ENCODE assay signal across 25 cellular contexts in genomic region chr6:63816401-63816975, GRCh38.
"Had no signal": no experiment of that assay in that cellular context is flagged by ENCODE, and none has a peak within 500 bp of the region (broad histone marks: within the 10 kb centered on the region; RNA-seq: fewer than 3 reads in every experiment).

No MANE protein-coding gene starts in this region.

- H3K4me3 ChIP-seq: esophagus squamous epithelium, heart right ventricle, right lobe of liver, skin epidermis, vagina had no signal

- H3K36me3 Mint-ChIP-seq: activated naive CD8-positive, alpha-beta T cell; natural killer cell; stimulated activated effector memory CD8-positive, alpha-beta T cell treated with anti-CD3 and anti-CD28 coated beads, Interleukin-12 subunit alpha, Interleukin-12 subunit beta, amount 100 ng/mL, for 72 hours; type B pancreatic cell had no signal

- H3K4me1 ChIP-seq: esophagus squamous epithelium, right lobe of liver, vagina had no signal

- H3K9me3 Mint-ChIP-seq: activated T-cell treated with anti-CD3 and anti-CD28 coated beads, Interleukin-2, amount 50 U/mL, for 72 hours; stimulated activated effector memory CD8-positive, alpha-beta T cell treated with anti-CD3 and anti-CD28 coated beads, Interleukin-12 subunit alpha, Interleukin-12 subunit beta, amount 100 ng/mL, for 72 hours; stimulated activated naive CD8-positive, alpha-beta T cell treated with anti-CD3 and anti-CD28 coated beads, Interleukin-15, Interleukin-2, amounts not matched to agents 100 ng/mL and 50 ng/mL, for 24 hours; type B pancreatic cell had no signal

- H3K9me3 ChIP-seq: esophagus squamous epithelium, heart right ventricle, right lobe of liver, vagina had no signal

- H3K4me3 Mint-ChIP-seq: activated naive CD8-positive, alpha-beta T cell; activated T-cell treated with anti-CD3 and anti-CD28 coated beads, Interleukin-2, amount 50 U/mL, for 72 hours; natural killer cell; stimulated activated effector memory CD8-positive, alpha-beta T cell treated with anti-CD3 and anti-CD28 coated beads, Interleukin-12 subunit alpha, Interleukin-12 subunit beta, amount 100 ng/mL, for 72 hours; stimulated activated naive CD8-positive, alpha-beta T cell treated with anti-CD3 and anti-CD28 coated beads, Interleukin-15, Interleukin-2, amounts not matched to agents 100 ng/mL and 50 ng/mL, for 24 hours; type B pancreatic cell had no signal

- ATAC-seq: activated T-cell treated with anti-CD3 and anti-CD28 coated beads, Interleukin-2, amount 50 U/mL, for 72 hours; heart right ventricle; natural killer cell had no signal

- H3K4me1 Mint-ChIP-seq: natural killer cell; stimulated activated effector memory CD8-positive, alpha-beta T cell treated with anti-CD3 and anti-CD28 coated beads, Interleukin-12 subunit alpha, Interleukin-12 subunit beta, amount 100 ng/mL, for 72 hours had no signal

- FAIRE-seq: bronchial epithelial cell, colon, endometrium, TTC549 had no signal

- H3K27me3 ChIP-seq: esophagus squamous epithelium, heart right ventricle, right lobe of liver, vagina had no signal

- DNase-seq: activated CD4-positive, alpha-beta T cell treated with anti-CD3 and anti-CD28 coated beads for 4 hours; activated CD4-positive, alpha-beta T cell treated with anti-CD3 and anti-CD28 coated beads, Interleukin-2, amount 50 U/mL, for 4 hours; activated effector memory CD4-positive, alpha-beta T cell treated with Interleukin-2 at 50 U/mL for 16 hours; activated naive CD4-positive, alpha-beta T cell treated with Interleukin-2 at 50 U/mL for 16 hours; activated T-cell treated with anti-CD3 and anti-CD28 coated beads for 4 hours; activated T-cell treated with anti-CD3 and anti-CD28 coated beads, Interleukin-2, amount 50 U/mL, for 72 hours; effector CD4-positive, alpha-beta T cell; esophagus squamous epithelium; heart right ventricle; natural killer cell; right lobe of liver; stimulated activated CD4-positive, alpha-beta T cell treated with anti-CD3 and anti-CD28 coated beads, Interleukin-4, amount 100 ng/mL, for 24 hours had no signal

- H3K36me3 ChIP-seq: esophagus squamous epithelium, heart right ventricle, right lobe of liver, vagina had no signal

- H3K27ac Mint-ChIP-seq: activated naive CD8-positive, alpha-beta T cell; activated T-cell treated with anti-CD3 and anti-CD28 coated beads, Interleukin-2, amount 50 U/mL, for 72 hours; natural killer cell; progenitor cell of endocrine pancreas; stimulated activated effector memory CD8-positive, alpha-beta T cell treated with anti-CD3 and anti-CD28 coated beads, Interleukin-12 subunit alpha, Interleukin-12 subunit beta, amount 100 ng/mL, for 72 hours; stimulated activated naive CD8-positive, alpha-beta T cell treated with anti-CD3 and anti-CD28 coated beads, Interleukin-15, Interleukin-2, amounts not matched to agents 100 ng/mL and 50 ng/mL, for 24 hours; type B pancreatic cell had no signal

- H3K27me3 Mint-ChIP-seq: progenitor cell of endocrine pancreas, type B pancreatic cell had no signal

- H3K27ac ChIP-seq: epithelial cell of prostate, esophagus squamous epithelium, heart right ventricle, right lobe of liver, skin epidermis, vagina, VCaP had no signal
